Comparison of ENCODE assay signal across 1 cellular context in genomic region chr14:23299186-23299521, GRCh38.
TF ChIP-seq lines count a peak whose summit lies in the region.

No MANE protein-coding gene starts in this region.

TF ChIP-seq in GM12878, 131 proteins besides CTCF, POLR2A, EP300 and RAD21:
- TF ChIP-seq MLLT1 (IDR thresholded peaks at IDR 0.05) (no peak), NR2F1 (conservative IDR thresholded peaks at IDR 0.05) (no peak), BCLAF1 (IDR thresholded peaks at IDR 0.05) (no peak), NRF1 (conservative IDR thresholded peaks at IDR 0.05; ENCODE audit: low read depth, low read length) (no peak), SMC3 (IDR thresholded peaks at IDR 0.05; ENCODE audit: borderline replicate concordance, low read length) (no peak), MEF2B (IDR thresholded peaks at IDR 0.05; ENCODE audit: partially characterized antibody, poor library complexity, severe bottlenecking) (no peak), MXI1 (IDR thresholded peaks at IDR 0.05; ENCODE audit: low read depth, low read length) (no peak), REST (IDR thresholded peaks at IDR 0.05; ENCODE audit: low read depth, low read length) (no peak)
